In the genomic region with DNA sequence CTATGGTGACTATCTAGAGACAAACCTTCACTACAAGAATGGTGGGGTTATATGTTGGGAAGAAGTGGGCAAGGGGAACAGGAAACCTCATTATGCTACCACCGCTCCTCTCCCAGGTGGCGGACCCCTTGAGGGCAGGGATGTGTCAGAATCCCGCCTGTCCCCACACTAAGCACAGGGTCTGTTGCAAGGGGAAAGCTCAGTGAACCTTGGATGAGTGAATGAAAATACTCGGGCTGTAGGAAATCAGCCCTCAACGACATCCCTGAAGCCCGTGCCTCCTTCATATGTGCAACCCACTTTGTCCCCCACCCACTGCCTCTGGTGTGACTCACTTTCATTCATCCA, we compare ENCODE assay signal across 19 cellular contexts.
A peak's percentile ranks its signal among the peaks of the same experiment; 100 is the strongest.
DNase-seq lines count a peak whose midpoint lies in the region; ATAC-seq and TF ChIP-seq lines count a peak whose summit lies in the region.
"Had no signal": no experiment of that assay in that cellular context is flagged by ENCODE, and none has a peak within 500 bp of the region (broad histone marks: within the 10 kb centered on the region; RNA-seq: fewer than 3 reads in every experiment).

No MANE protein-coding gene starts in this region.

- intact Hi-C loops in esophagus squamous epithelium (cut with DNase I): no loop called here

- H3K4me3 ChIP-seq in HEK293 (ENCODE audit: low read depth, low read length) (no peak overlapping the region), esophagus squamous epithelium (no peak overlapping the region), tibial nerve (no peak overlapping the region)
- H3K4me3 ChIP-seq: GM12878, heart left ventricle had no signal

- H3K4me1 Mint-ChIP-seq in osteocyte (ENCODE audit: unreplicated experiment): peaks cover 32% of the 10 kb centered on the region
- H3K4me1 Mint-ChIP-seq: activated naive CD4-positive, alpha-beta T cell treated with anti-CD3 and anti-CD28 coated beads, Interleukin-2, amount 50 U/mL, for 24 hours had no signal

- TF ChIP-seq CTCF in HEK293 (tag by site-specific recombination; IDR thresholded peaks at IDR 0.05): no peak
- TF ChIP-seq CTCF in esophagus squamous epithelium (IDR thresholded peaks at IDR 0.05): no peak
- TF ChIP-seq CTCF in osteocyte (IDR thresholded peaks at IDR 0.05): no peak
- no peak for TF ChIP-seq CTCF in tibial nerve (IDR thresholded peaks at IDR 0.05)

- no peak overlapping the region for H3K27ac Mint-ChIP-seq in osteocyte (ENCODE audit: unreplicated experiment)
- H3K27ac Mint-ChIP-seq: activated naive CD4-positive, alpha-beta T cell treated with anti-CD3 and anti-CD28 coated beads, Interleukin-2, amount 50 U/mL, for 24 hours had no signal

- WGBS in esophagus squamous epithelium, 2 donors: 55 to 76% methylated on average over 4 to 6 of the region's 6 CpGs
- 50 to 56% methylated on average over 6 of the region's 6 CpGs for WGBS in tibial nerve, 2 donors

- POLR2A ChIA-PET in HEK293 (lab: Yijun Ruan, JAX): no interaction called here

- CTCF ChIA-PET in HEK293 (lab: Yijun Ruan, JAX): interaction anchor here (0.7 to 2.3 kb wide), 4 partner anchors 17 to 41 kb away, joined by 3 to 6 read pairs (median 4); no protein-coding TSS in a partner anchor

- H3K27ac ChIP-seq in HEK293 (ENCODE audit: extremely low read depth, low read depth, low read length) (no peak overlapping the region), esophagus squamous epithelium (peak overlapping the region; percentile 52 to 89 (median 72)), tibial nerve (peak overlapping the region in 3 of 4 donors; percentile 27 to 70 (median 42))

- peaks cover 18% of the 10 kb centered on the region for H3K27me3 Mint-ChIP-seq in osteocyte (ENCODE audit: unreplicated experiment)

- H3K4me3 Mint-ChIP-seq in osteocyte (ENCODE audit: unreplicated experiment): no peak overlapping the region
- H3K4me3 Mint-ChIP-seq: activated naive CD4-positive, alpha-beta T cell treated with anti-CD3 and anti-CD28 coated beads, Interleukin-2, amount 50 U/mL, for 24 hours had no signal

- peaks cover 0 to 4% (median 0%) of the 10 kb centered on the region in 4 donors for H3K27me3 ChIP-seq in esophagus squamous epithelium
- no peaks in the 10 kb centered on the region for H3K27me3 ChIP-seq in tibial nerve
- H3K27me3 ChIP-seq: heart left ventricle had no signal

- no peak for TF ChIP-seq POLR2A in esophagus squamous epithelium (IDR thresholded peaks at IDR 0.05)
- TF ChIP-seq POLR2A in tibial nerve (IDR thresholded peaks at IDR 0.05): no peak

- no peaks in the 10 kb centered on the region for H3K36me3 Mint-ChIP-seq in osteocyte (ENCODE audit: unreplicated experiment)
- H3K36me3 Mint-ChIP-seq: activated naive CD4-positive, alpha-beta T cell treated with anti-CD3 and anti-CD28 coated beads, Interleukin-2, amount 50 U/mL, for 24 hours; CD14-positive monocyte had no signal

- no peaks in the 10 kb centered on the region; the same call in 1 of the 2 replicates for H3K4me1 ChIP-seq in HEK293 (ENCODE audit: control insufficient read depth, insufficient read depth, low read length)
- peaks cover 12 to 36% (median 29%) of the 10 kb centered on the region in 3 donors for H3K4me1 ChIP-seq in esophagus squamous epithelium
- H3K4me1 ChIP-seq in tibial nerve: peaks cover 0 to 35% (median 6%) of the 10 kb centered on the region in 4 donors

- DNase-seq in esophagus squamous epithelium (lab: John Stamatoyannopoulos, UW) (no peak), osteocyte (ENCODE audit: extremely low spot score, unreplicated experiment) (peak; percentile 72), tibial nerve (ENCODE audit: low spot score in 2 of 2) (no peak), midbrain (lab: John Stamatoyannopoulos, UW) (no peak)
- no peak for DNase-seq in activated CD4-positive, alpha-beta T cell treated with anti-CD3 and anti-CD28 coated beads, Interleukin-2, amount 50 U/mL, for 4 hours
- DNase-seq: activated CD4-positive, alpha-beta T cell treated with anti-CD3 and anti-CD28 coated beads for 1 hour; DMS 273 treated with DMSO at 0.1 percent for 48 hours; effector memory CD4-positive, alpha-beta T cell; NCI-H187; NCI-H69; stimulated activated CD4-positive, alpha-beta T cell treated with anti-CD3 and anti-CD28 coated beads, Interleukin-1b, Interleukin-23, amount 100 ng/mL, for 48 hours; stimulated activated naive CD4-positive, alpha-beta T cell had no signal

- H3K9me3 Mint-ChIP-seq in osteocyte (ENCODE audit: unreplicated experiment): no peaks in the 10 kb centered on the region
- H3K9me3 Mint-ChIP-seq: activated naive CD4-positive, alpha-beta T cell treated with anti-CD3 and anti-CD28 coated beads, Interleukin-2, amount 50 U/mL, for 24 hours had no signal

- H3K36me3 ChIP-seq in HEK293 (ENCODE audit: control insufficient read depth in 2 of 2, insufficient read depth in 1 of 2, low read length in 2 of 2) (no peaks in the 10 kb centered on the region), esophagus squamous epithelium (no peaks in the 10 kb centered on the region), tibial nerve (no peaks in the 10 kb centered on the region)
- H3K36me3 ChIP-seq: heart left ventricle had no signal

- no peaks in the 10 kb centered on the region for H3K9me3 ChIP-seq in HEK293 (ENCODE audit: control insufficient read depth, insufficient read depth, low read depth, low read length)
- no peaks in the 10 kb centered on the region for H3K9me3 ChIP-seq in esophagus squamous epithelium
- H3K9me3 ChIP-seq in tibial nerve: no peaks in the 10 kb centered on the region
- H3K9me3 ChIP-seq: heart left ventricle had no signal

- TF ChIP-seq EP300 in tibial nerve (IDR thresholded peaks at IDR 0.05): no peak

- ATAC-seq in HG03521 (IDR thresholded peaks at IDR 0.05; ENCODE audit: unreplicated experiment) (no peak), GM18907 (IDR thresholded peaks at IDR 0.05; ENCODE audit: unreplicated experiment) (no peak)
- ATAC-seq: GM12878 had no signal

TF ChIP-seq in HEK293, 187 proteins besides CTCF, POLR2A, EP300 and RAD21:
- TF ChIP-seq ZFHX2 (tag by site-specific recombination; conservative IDR thresholded peaks at IDR 0.05): peak; percentile 44
- TF ChIP-seq YY1 (tag by site-specific recombination; IDR thresholded peaks at IDR 0.05): no peak
- no peak for TF ChIP-seq ZNF416 (tag by site-specific recombination; IDR thresholded peaks at IDR 0.05)
